ENCODE assay signal across 13 cellular contexts in genomic region chr14:62213516-62213915, GRCh38.
DNase-seq lines count a peak whose midpoint lies in the region; ATAC-seq and TF ChIP-seq lines count a peak whose summit lies in the region.
"Had no signal": no experiment of that assay in that cellular context is flagged by ENCODE, and none has a peak within 500 bp of the region (broad histone marks: within the 10 kb centered on the region; RNA-seq: fewer than 3 reads in every experiment).

No MANE protein-coding gene starts in this region.

- ATAC-seq in HG03442 (IDR thresholded peaks at IDR 0.05; ENCODE audit: unreplicated experiment) (peak; percentile 73), HG03457 (IDR thresholded peaks at IDR 0.05; ENCODE audit: unreplicated experiment) (no peak)

- no peaks in the 10 kb centered on the region for H3K27me3 ChIP-seq in GM06990 (replicated peaks; ENCODE audit: control insufficient read depth, insufficient read depth, low read length)
- H3K27me3 ChIP-seq: neutrophil had no signal

- H3K36me3 ChIP-seq in GM06990 (ENCODE audit: control insufficient read depth, insufficient read depth, low read length): no peaks in the 10 kb centered on the region
- H3K36me3 ChIP-seq: neutrophil had no signal

- no peak overlapping the region for H3K4me3 ChIP-seq in GM06990 (replicated peaks; ENCODE audit: low read depth, low read length)

- no peak overlapping the region for H3K27ac ChIP-seq in epithelial cell of prostate
- H3K27ac ChIP-seq: neutrophil had no signal

- DNase-seq in GM06990 (ENCODE audit: extremely low read depth, insufficient read length) (peak; percentile 3), NCI-H510A (lab: John Stamatoyannopoulos, UW) (peak; percentile 4), epithelial cell of prostate (ENCODE audit: low read depth, low spot score) (peak; percentile 49), amniotic stem cell (lab: John Stamatoyannopoulos, UW) (no peak)
- DNase-seq in activated CD4-positive, CD25-positive, alpha-beta regulatory T cell (lab: John Stamatoyannopoulos, UW): no peak
- DNase-seq in activated CD4-positive, alpha-beta T cell treated with anti-CD3 and anti-CD28 coated beads, Interleukin-2, amount 50 U/mL, for 4 hours: no peak
- DNase-seq: activated CD4-positive, alpha-beta T cell treated with anti-CD3 and anti-CD28 coated beads, Interleukin-2, amount 50 U/mL, for 48 hours; activated effector memory CD4-positive, alpha-beta T cell treated with Interleukin-2 at 50 U/mL for 16 hours; DMS153; NCI-H526 treated with DMSO at 0.1 percent for 48 hours had no signal

- TF ChIP-seq CTCF in GM06990 (IDR thresholded peaks at IDR 0.05; ENCODE audit: insufficient read depth, low read length, poor library complexity, severe bottlenecking): no peak

Comparison
In these comparisons a context has a peak if more than half of its experiments do, and no peak if none do; other contexts are left out.
1. DNase-seq: peak in GM06990 (single experiment), NCI-H510A (single experiment) and epithelial cell of prostate (single experiment); none in amniotic stem cell (single experiment), activated CD4-positive, CD25-positive, alpha-beta regulatory T cell (0 of 4) and activated CD4-positive, alpha-beta T cell treated with anti-CD3 and anti-CD28 coated beads, Interleukin-2, amount 50 U/mL, for 4 hours (0 of 2).